In the genomic region with DNA sequence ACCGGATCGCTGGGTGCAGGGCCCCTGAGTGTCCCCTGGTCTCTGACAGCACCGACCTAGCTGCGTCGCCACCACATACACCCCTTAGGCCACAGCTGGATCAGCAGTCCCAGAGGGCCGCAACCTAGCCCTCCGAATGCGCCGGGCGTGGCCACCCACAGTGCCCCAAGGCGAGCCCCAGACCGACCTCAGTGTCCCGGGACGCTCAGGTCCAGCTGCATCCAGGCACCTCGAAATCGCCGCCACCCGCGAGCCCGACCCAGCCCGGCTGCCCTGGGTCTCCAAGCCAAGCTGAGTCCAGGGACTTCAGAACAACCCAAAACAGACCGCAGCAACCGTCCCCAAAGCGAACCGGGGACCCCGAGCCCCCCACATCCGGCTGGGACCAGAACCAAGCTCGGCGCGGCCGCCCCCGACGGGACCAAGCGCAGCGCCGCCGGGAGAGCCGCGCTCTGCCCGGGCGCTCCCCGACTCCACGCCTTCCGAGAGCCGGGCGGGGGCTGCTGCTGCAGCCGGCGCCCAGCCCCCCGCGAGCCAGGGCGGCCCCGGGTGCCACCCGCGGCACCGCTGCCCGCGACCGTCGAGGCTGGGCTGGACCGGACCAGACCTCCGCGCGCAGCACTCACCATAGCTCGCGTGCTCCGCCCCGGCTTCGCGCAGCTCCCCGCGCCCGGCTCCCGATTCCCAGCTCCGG, we compare ENCODE assay signal across 8 cellular contexts. TPM values are rescaled to one million over a fixed set of nuclear protein-coding genes. Genes with fewer than 3 reads are reported as not detected.
A peak's percentile ranks its signal among the peaks of the same experiment; 100 is the strongest.
DNase-seq lines count a peak whose midpoint lies in the region; ATAC-seq and TF ChIP-seq lines count a peak whose summit lies in the region.

No MANE protein-coding gene starts in this region.

- no peak for TF ChIP-seq EP300 in SK-N-SH (IDR thresholded peaks at IDR 0.05; ENCODE audit: borderline replicate concordance in 1 of 2, low read depth in 1 of 2, low read length in 1 of 2)

- H3K27me3 Mint-ChIP-seq in HFFc6 (ENCODE audit: insufficient read depth): no peaks in the 10 kb centered on the region; the same call in 1 of the 2 replicates
- H3K27me3 Mint-ChIP-seq in progenitor cell of endocrine pancreas: no peaks in the 10 kb centered on the region

- H3K9ac ChIP-seq in SK-N-SH: peak overlapping the region; percentile 75

- no peaks in the 10 kb centered on the region for H3K9me2 ChIP-seq in SK-N-SH

- H3K4me3 Mint-ChIP-seq in HFFc6 (peak overlapping the region; percentile 91), progenitor cell of endocrine pancreas (ENCODE audit: low read depth) (peak overlapping the region; percentile 88)

- WGBS in SK-N-SH (ENCODE audit: low lambda C conversion rate): 6% methylated on average over 7 of the region's 74 CpGs

- H3K79me2 ChIP-seq in SK-N-SH (ENCODE audit: insufficient read depth): peaks cover 37% of the 10 kb centered on the region

- H2AFZ ChIP-seq in SK-N-SH (ENCODE audit: low read depth): peak overlapping the region; percentile 74; the same call in 1 of the 2 replicates

- ATAC-seq in GM18498 (IDR thresholded peaks at IDR 0.05; ENCODE audit: unreplicated experiment) (peak; percentile 10), GM18517 (IDR thresholded peaks at IDR 0.05; ENCODE audit: unreplicated experiment) (no peak)

- CTCF ChIA-PET in SK-N-SH (lab: Yijun Ruan, JAX): interaction anchor here (1.1 to 2.9 kb wide), 11 partner anchors 9 to 90 kb away, joined by 3 to 22 read pairs (median 5); no protein-coding TSS in a partner anchor

- no peak for TF ChIP-seq CTCF in HFFc6 (IDR thresholded peaks at IDR 0.05)
- no peak for TF ChIP-seq CTCF in SK-N-SH (IDR thresholded peaks at IDR 0.05)
- no peak for TF ChIP-seq CTCF in fibroblast of pulmonary artery (IDR thresholded peaks at IDR 0.05; ENCODE audit: low read length, missing control alignments)
- TF ChIP-seq CTCF in progenitor cell of endocrine pancreas (IDR thresholded peaks at IDR 0.05; ENCODE audit: unreplicated experiment): no peak

- H3K36me3 Mint-ChIP-seq in HFFc6 (ENCODE audit: low read depth) (no peaks in the 10 kb centered on the region), progenitor cell of endocrine pancreas (ENCODE audit: insufficient read depth) (no peaks in the 10 kb centered on the region)

- DNase-seq in HFFc6 (no peak), SK-N-SH (peak; percentile 60), fibroblast of pulmonary artery (ENCODE audit: low read depth) (no peak), progenitor cell of endocrine pancreas (ENCODE audit: low spot score, unreplicated experiment) (no peak), DMS153 (lab: John Stamatoyannopoulos, UW) (no peak), NCI-H146 treated with DMSO at 0.1 percent for 48 hours (lab: John Stamatoyannopoulos, UW; ENCODE audit: unreplicated experiment) (no peak)

- H3K27ac ChIP-seq in SK-N-SH (ENCODE audit: low read depth in 2 of 2, low read length in 1 of 2): peak overlapping the region in 1 of 2 experiments; percentile 65; a peak in 1 of 4 replicates

- H3K36me3 ChIP-seq in SK-N-SH (replicated peaks in 1 of 2; ENCODE audit: control insufficient read depth in 1 of 2, insufficient read depth in 2 of 2, low read length in 1 of 2): no peaks in the 10 kb centered on the region

- H3K9me3 Mint-ChIP-seq in HFFc6 (no peaks in the 10 kb centered on the region), progenitor cell of endocrine pancreas (ENCODE audit: low read depth) (no peaks in the 10 kb centered on the region)

- peaks cover 0 to 48% of the 10 kb centered on the region in 2 experiments; a peak in 1 of 4 replicates for H3K4me1 ChIP-seq in SK-N-SH (ENCODE audit: control insufficient read depth in 1 of 2, insufficient read depth in 2 of 2, low read depth in 1 of 2, low read length in 1 of 2)

- no peak for TF ChIP-seq RAD21 in SK-N-SH (IDR thresholded peaks at IDR 0.05; ENCODE audit: low read length)

- no peaks in the 10 kb centered on the region for H3F3A ChIP-seq in SK-N-SH (replicated peaks; ENCODE audit: insufficient read depth)

- peaks cover 10% of the 10 kb centered on the region; the same call in 1 of the 2 replicates for H4K20me1 ChIP-seq in SK-N-SH (ENCODE audit: insufficient read depth)

- H3K4me1 Mint-ChIP-seq in HFFc6 (ENCODE audit: low read depth) (peaks cover 35% of the 10 kb centered on the region), progenitor cell of endocrine pancreas (ENCODE audit: low read depth) (peaks cover 42% of the 10 kb centered on the region)

- H3K9me3 ChIP-seq in SK-N-SH: no peaks in the 10 kb centered on the region

- POLR2A ChIA-PET in SK-N-SH (lab: Yijun Ruan, JAX): interaction anchor here (0.9 to 1.8 kb wide), 7 partner anchors 8 to 124 kb away, joined by 3 to 18 read pairs (median 5); no protein-coding TSS in a partner anchor

- H3K4me2 ChIP-seq in SK-N-SH: peak overlapping the region; percentile 91

- H3K27ac Mint-ChIP-seq in HFFc6: peak overlapping the region; percentile 72
- peak overlapping the region; percentile 79 for H3K27ac Mint-ChIP-seq in progenitor cell of endocrine pancreas

- no peaks in the 10 kb centered on the region; the same call in 1 of the 2 replicates for H3K27me3 ChIP-seq in SK-N-SH (ENCODE audit: insufficient read depth)

- H3K4me3 ChIP-seq in SK-N-SH (ENCODE audit: low read depth in 2 of 2, low read length in 1 of 2): peak overlapping the region; percentile 73 to 78
- peak overlapping the region; percentile 83 for H3K4me3 ChIP-seq in fibroblast of pulmonary artery (replicated peaks; ENCODE audit: low read depth, low read length)

TF ChIP-seq in SK-N-SH, 30 proteins besides CTCF, POLR2A, EP300 and RAD21:
- no peak for TF ChIP-seq TEAD4 (IDR thresholded peaks at IDR 0.05; ENCODE audit: borderline replicate concordance, insufficient read depth)
- no peak for TF ChIP-seq FOSL2 (IDR thresholded peaks at IDR 0.05; ENCODE audit: borderline replicate concordance, low read depth)
- no peak for TF ChIP-seq GABPA (IDR thresholded peaks at IDR 0.05; ENCODE audit: low read depth)
- no peak for TF ChIP-seq JUND (IDR thresholded peaks at IDR 0.05)
- TF ChIP-seq RCOR1 (IDR thresholded peaks at IDR 0.05; ENCODE audit: low read length): no peak
- TF ChIP-seq, protein P1, sequence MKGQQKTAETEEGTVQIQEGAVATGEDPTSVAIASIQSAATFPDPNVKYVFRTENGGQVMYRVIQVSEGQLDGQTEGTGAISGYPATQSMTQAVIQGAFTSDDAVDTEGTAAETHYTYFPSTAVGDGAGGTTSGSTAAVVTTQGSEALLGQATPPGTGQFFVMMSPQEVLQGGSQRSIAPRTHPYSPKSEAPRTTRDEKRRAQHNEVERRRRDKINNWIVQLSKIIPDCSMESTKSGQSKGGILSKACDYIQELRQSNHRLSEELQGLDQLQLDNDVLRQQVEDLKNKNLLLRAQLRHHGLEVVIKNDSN (IDR thresholded peaks at IDR 0.05; ENCODE audit: borderline replicate concordance, low read depth): no peak
- TF ChIP-seq SMC3 (IDR thresholded peaks at IDR 0.05; ENCODE audit: low read depth, low read length): no peak
- no peak for TF ChIP-seq MXI1 (IDR thresholded peaks at IDR 0.05; ENCODE audit: low read depth, low read length)
- TF ChIP-seq, protein P2, sequence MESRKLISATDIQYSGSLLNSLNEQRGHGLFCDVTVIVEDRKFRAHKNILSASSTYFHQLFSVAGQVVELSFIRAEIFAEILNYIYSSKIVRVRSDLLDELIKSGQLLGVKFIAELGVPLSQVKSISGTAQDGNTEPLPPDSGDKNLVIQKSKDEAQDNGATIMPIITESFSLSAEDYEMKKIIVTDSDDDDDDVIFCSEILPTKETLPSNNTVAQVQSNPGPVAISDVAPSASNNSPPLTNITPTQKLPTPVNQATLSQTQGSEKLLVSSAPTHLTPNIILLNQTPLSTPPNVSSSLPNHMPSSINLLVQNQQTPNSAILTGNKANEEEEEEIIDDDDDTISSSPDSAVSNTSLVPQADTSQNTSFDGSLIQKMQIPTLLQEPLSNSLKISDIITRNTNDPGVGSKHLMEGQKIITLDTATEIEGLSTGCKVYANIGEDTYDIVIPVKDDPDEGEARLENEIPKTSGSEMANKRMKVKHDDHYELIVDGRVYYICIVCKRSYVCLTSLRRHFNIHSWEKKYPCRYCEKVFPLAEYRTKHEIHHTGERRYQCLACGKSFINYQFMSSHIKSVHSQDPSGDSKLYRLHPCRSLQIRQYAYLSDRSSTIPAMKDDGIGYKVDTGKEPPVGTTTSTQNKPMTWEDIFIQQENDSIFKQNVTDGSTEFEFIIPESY (IDR thresholded peaks at IDR 0.05; ENCODE audit: borderline replicate concordance, low read depth): no peak
- TF ChIP-seq NRF1 (IDR thresholded peaks at IDR 0.05; ENCODE audit: low read depth, low read length): no peak

RNA-seq across cellular contexts. Expression of a gene that starts 54.6 kb away (rescaled TPM):
- 100 to 1,000 TPM; 116 to 134 (median 124) TPM for total RNA-seq in HFFc6 (2021; fragmentation: NEBNext Ultra II Directional; extraction: Animal tissue kit (Norgen Biotek cat#: 25700))
- polyA plus RNA-seq in SK-N-SH (2012; rRNA removed): 62.3 and 96.6 TPM in 2 replicates
- polyA plus RNA-seq in SK-N-SH (2012; cell fraction: cytosol; rRNA removed): 48.1 and 60.4 TPM in 2 replicates
- 53.0 and 69.9 TPM in 2 replicates for polyA plus RNA-seq in SK-N-SH (2012; cell fraction: nucleus; rRNA removed)
- 200 and 217 TPM in 2 replicates for total RNA-seq in progenitor cell of endocrine pancreas
